In genomic region chr1:228393268-228393699, GRCh38 we compare ENCODE assay signal across 10 cellular contexts. TPM values are rescaled to one million over a fixed set of nuclear protein-coding genes. Genes with fewer than 3 reads are reported as not detected.
A peak's percentile ranks its signal among the peaks of the same experiment; 100 is the strongest.
DNase-seq lines count a peak whose midpoint lies in the region; ATAC-seq and TF ChIP-seq lines count a peak whose summit lies in the region.
"Had no signal": no experiment of that assay in that cellular context is flagged by ENCODE, and none has a peak within 500 bp of the region (broad histone marks: within the 10 kb centered on the region; RNA-seq: fewer than 3 reads in every experiment).

No MANE protein-coding gene starts in this region.

- H3K27ac ChIP-seq in heart left ventricle (peak overlapping the region in 7 of 12 donors; percentile 27 to 60 (median 50)), tibial nerve (peak overlapping the region; percentile 5 to 69 (median 60))

- peak in 1 of 2 donors; percentile 7 for TF ChIP-seq EP300 in tibial nerve (IDR thresholded peaks at IDR 0.05)

- DNase-seq in activated CD8-positive, alpha-beta memory T cell treated with anti-CD3 and anti-CD28 coated beads, Interleukin-2, amount 10 ng/mL, durations not matched to agents 7 days and 5 days: no peak
- DNase-seq in activated CD8-positive, alpha-beta memory T cell treated with anti-CD3 and anti-CD28 coated beads for 24 hours: no peak
- DNase-seq in T-helper 17 cell: no peak
- peak in 4 of 5 donors; percentile 56 to 73 (median 69) for DNase-seq in heart left ventricle
- peak in 1 of 2 donors; percentile 56 for DNase-seq in tibial nerve (ENCODE audit: low spot score in 2 of 2)
- DNase-seq in NCI-H2029 (lab: John Stamatoyannopoulos, UW): no peak
- DNase-seq in activated CD4-positive, CD25-positive, alpha-beta regulatory T cell (lab: John Stamatoyannopoulos, UW): no peak

- WGBS in heart left ventricle, 4 donors: 25 to 38% (median 28%) methylated on average over 8 of the region's 8 CpGs
- 29 to 38% methylated on average over 8 of the region's 8 CpGs for WGBS in tibial nerve, 2 donors

- peak overlapping the region; percentile 49 for H3K27ac Mint-ChIP-seq in activated CD8-positive, alpha-beta memory T cell treated with anti-CD3 and anti-CD28 coated beads, Interleukin-2, amount 10 ng/mL, durations not matched to agents 7 days and 5 days
- H3K27ac Mint-ChIP-seq in T-helper 17 cell: peak overlapping the region; percentile 8
- H3K27ac Mint-ChIP-seq: nephron; T-helper 1 cell treated with Interleukin-12 subunit alpha and Interleukin-12 subunit beta and Interleukin-4 antibody, amounts not matched to agents 30 μg/mL and 1 μg/mL, for 36 hours had no signal

- H3K4me1 Mint-ChIP-seq in activated CD8-positive, alpha-beta memory T cell treated with anti-CD3 and anti-CD28 coated beads, Interleukin-2, amount 10 ng/mL, durations not matched to agents 7 days and 5 days: peaks cover 7% of the 10 kb centered on the region
- H3K4me1 Mint-ChIP-seq in T-helper 17 cell: peaks cover 11% of the 10 kb centered on the region
- H3K4me1 Mint-ChIP-seq: nephron had no signal

- H3K4me3 Mint-ChIP-seq in activated CD8-positive, alpha-beta memory T cell treated with anti-CD3 and anti-CD28 coated beads, Interleukin-2, amount 10 ng/mL, durations not matched to agents 7 days and 5 days: no peak overlapping the region
- no peak overlapping the region for H3K4me3 Mint-ChIP-seq in T-helper 17 cell
- H3K4me3 Mint-ChIP-seq: nephron; T-helper 1 cell treated with Interleukin-12 subunit alpha and Interleukin-12 subunit beta and Interleukin-4 antibody, amounts not matched to agents 30 μg/mL and 1 μg/mL, for 36 hours had no signal

- no peaks in the 10 kb centered on the region for H3K27me3 ChIP-seq in heart left ventricle
- H3K27me3 ChIP-seq in tibial nerve: no peaks in the 10 kb centered on the region

- no peaks in the 10 kb centered on the region for H3K27me3 Mint-ChIP-seq in activated CD8-positive, alpha-beta memory T cell treated with anti-CD3 and anti-CD28 coated beads, Interleukin-2, amount 10 ng/mL, durations not matched to agents 7 days and 5 days
- no peaks in the 10 kb centered on the region for H3K27me3 Mint-ChIP-seq in T-helper 17 cell

- intact Hi-C loops in heart left ventricle (cut with DNase I): loop anchor here in 1 of 10 donors (5.0 kb wide), 1 partner anchor 64 kb away; a partner anchor contains a TSS

- peaks cover 0 to 55% (median 41%) of the 10 kb centered on the region in 9 donors for H3K36me3 ChIP-seq in heart left ventricle
- peaks cover 0 to 65% (median 3%) of the 10 kb centered on the region in 3 donors for H3K36me3 ChIP-seq in tibial nerve

- no peak for TF ChIP-seq POLR2A in heart left ventricle (IDR thresholded peaks at IDR 0.05)
- no peak for TF ChIP-seq POLR2A in tibial nerve (IDR thresholded peaks at IDR 0.05)

- TF ChIP-seq CTCF in heart left ventricle (IDR thresholded peaks at IDR 0.05) (peak; percentile 32 to 68 (median 54)), tibial nerve (IDR thresholded peaks at IDR 0.05) (peak in 4 of 5 experiments; percentile 33 to 48 (median 43))

- ATAC-seq in activated CD8-positive, alpha-beta memory T cell treated with anti-CD3 and anti-CD28 coated beads, Interleukin-2, amount 10 ng/mL, durations not matched to agents 7 days and 5 days: no peak
- no peak for ATAC-seq in T-helper 17 cell
- peak; percentile 82 to 90 (median 86) for ATAC-seq in heart left ventricle
- ATAC-seq in GM18867 (IDR thresholded peaks at IDR 0.05; ENCODE audit: unreplicated experiment): no peak

- peaks cover 23% of the 10 kb centered on the region for H3K36me3 Mint-ChIP-seq in activated CD8-positive, alpha-beta memory T cell treated with anti-CD3 and anti-CD28 coated beads, Interleukin-2, amount 10 ng/mL, durations not matched to agents 7 days and 5 days
- H3K36me3 Mint-ChIP-seq in T-helper 17 cell (ENCODE audit: low read depth): peaks cover 2% of the 10 kb centered on the region

- H3K9me3 ChIP-seq in T-helper 17 cell (ENCODE audit: control insufficient read depth, low read length, poor library complexity, severe bottlenecking): no peaks in the 10 kb centered on the region
- no peaks in the 10 kb centered on the region for H3K9me3 ChIP-seq in heart left ventricle
- no peaks in the 10 kb centered on the region for H3K9me3 ChIP-seq in tibial nerve

- no peaks in the 10 kb centered on the region for H3K9me3 Mint-ChIP-seq in activated CD8-positive, alpha-beta memory T cell treated with anti-CD3 and anti-CD28 coated beads, Interleukin-2, amount 10 ng/mL, durations not matched to agents 7 days and 5 days (ENCODE audit: low read depth)
- H3K9me3 Mint-ChIP-seq: nephron; T-helper 1 cell treated with Interleukin-12 subunit alpha and Interleukin-12 subunit beta and Interleukin-4 antibody, amounts not matched to agents 30 μg/mL and 1 μg/mL, for 36 hours had no signal

- no peak overlapping the region for H3K4me3 ChIP-seq in heart left ventricle
- no peak overlapping the region for H3K4me3 ChIP-seq in tibial nerve

- H3K4me1 ChIP-seq in heart left ventricle (peaks cover 0 to 17% (median 10%) of the 10 kb centered on the region in 12 donors), tibial nerve (peaks cover 0 to 18% (median 0%) of the 10 kb centered on the region in 4 donors)

- CTCF ChIA-PET in activated CD8-positive, alpha-beta memory T cell treated with anti-CD3 and anti-CD28 coated beads, Interleukin-2, amount 10 ng/mL, durations not matched to agents 7 days and 5 days (lab: Charles Lee): interaction anchor here (0.7 to 1.0 kb wide), 2 partner anchors 83 to 119 kb away, joined by 3 read pairs; no protein-coding TSS in a partner anchor

RNA-seq across cellular contexts. Expression of gene TRIM11, which starts 13.4 kb away (rescaled TPM):
- 10 to 100 TPM; 65.1 to 66.1 TPM for total RNA-seq in activated CD8-positive, alpha-beta memory T cell treated with anti-CD3 and anti-CD28 coated beads, Interleukin-2, amount 10 ng/mL, durations not matched to agents 7 days and 5 days
- total RNA-seq in T-helper 17 cell: 10 to 100 TPM; 35.5 to 52.5 TPM
- 10 to 100 TPM in 4 of 9 donors, 1 to 10 TPM in 5; 6.7 to 13.8 (median 8.4) TPM for total RNA-seq in heart left ventricle
- polyA plus RNA-seq in heart left ventricle: 1 to 10 TPM; 4.7 to 9.8 TPM
- total RNA-seq in tibial nerve: 10 to 100 TPM; 19.9 to 32.8 (median 23.9) TPM

RNA-seq across cellular contexts. Expression of gene TRIM17, which starts 23.4 kb away (rescaled TPM):
- 1 to 10 TPM; 2.6 to 2.8 TPM for total RNA-seq in activated CD8-positive, alpha-beta memory T cell treated with anti-CD3 and anti-CD28 coated beads, Interleukin-2, amount 10 ng/mL, durations not matched to agents 7 days and 5 days
- total RNA-seq in T-helper 17 cell (1 to 10 TPM in 1 of 2 donors, under 1 TPM in 1; 0.47 to 2.0 TPM), heart left ventricle (1 to 10 TPM in 1 of 9 donors, under 1 TPM in 5, not detected in 3; 0.27 to 1.7 (median 0.57) TPM), tibial nerve (1 to 10 TPM in 2 of 4 donors, under 1 TPM in 1, not detected in 1; 0.63 to 4.2 (median 1.4) TPM)
- under 1 TPM; 0.08 to 0.11 TPM for polyA plus RNA-seq in heart left ventricle

Comparison
In these comparisons a context has a peak if more than half of its experiments do, and no peak if none do; other contexts are left out.
1. ATAC-seq: peak in heart left ventricle (4 of 4); none in activated CD8-positive, alpha-beta memory T cell treated with anti-CD3 and anti-CD28 coated beads, Interleukin-2, amount 10 ng/mL, durations not matched to agents 7 days and 5 days (single experiment), T-helper 17 cell (single experiment) and GM18867 (single experiment).
2. DNase-seq: peak in heart left ventricle (4 of 5); none in activated CD8-positive, alpha-beta memory T cell treated with anti-CD3 and anti-CD28 coated beads, Interleukin-2, amount 10 ng/mL, durations not matched to agents 7 days and 5 days (single experiment), activated CD8-positive, alpha-beta memory T cell treated with anti-CD3 and anti-CD28 coated beads for 24 hours (single experiment), T-helper 17 cell (0 of 3), NCI-H2029 (single experiment) and activated CD4-positive, CD25-positive, alpha-beta regulatory T cell (0 of 4).